Comparison of ENCODE assay signal across 1 cellular context in the genomic region with DNA sequence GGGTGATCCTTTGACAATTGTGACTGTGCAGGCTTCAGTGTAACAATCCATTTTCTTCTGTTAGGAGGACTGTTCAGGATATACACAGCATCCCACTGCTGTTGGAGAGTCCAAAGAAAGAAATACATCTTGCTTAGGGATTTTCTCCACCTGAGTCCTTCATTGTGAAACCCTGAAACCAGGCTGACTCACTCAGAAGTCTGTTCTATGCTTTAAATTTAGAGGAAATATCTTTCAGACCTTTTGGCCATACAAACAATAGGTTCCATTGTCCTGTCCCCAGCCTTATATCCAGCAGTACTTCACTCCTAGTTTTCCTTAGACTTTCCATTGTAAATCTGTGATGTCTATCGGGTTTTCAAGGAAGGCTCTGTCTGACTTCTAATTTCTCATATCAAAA.
TF ChIP-seq lines count a peak whose summit lies in the region.

No MANE protein-coding gene starts in this region.

TF ChIP-seq in SK-N-SH, 30 proteins besides CTCF, POLR2A, EP300 and RAD21 (continued from another document):
- peak; percentile 22; the same call in 1 of the 2 replicates for TF ChIP-seq FOSL2 (IDR thresholded peaks at IDR 0.05; ENCODE audit: borderline replicate concordance, low read depth)
- TF ChIP-seq RFX5 (IDR thresholded peaks at IDR 0.05; ENCODE audit: low read length) = no peak
- peak; percentile 34 for TF ChIP-seq TCF12 (IDR thresholded peaks at IDR 0.05)
